In the genomic region with DNA sequence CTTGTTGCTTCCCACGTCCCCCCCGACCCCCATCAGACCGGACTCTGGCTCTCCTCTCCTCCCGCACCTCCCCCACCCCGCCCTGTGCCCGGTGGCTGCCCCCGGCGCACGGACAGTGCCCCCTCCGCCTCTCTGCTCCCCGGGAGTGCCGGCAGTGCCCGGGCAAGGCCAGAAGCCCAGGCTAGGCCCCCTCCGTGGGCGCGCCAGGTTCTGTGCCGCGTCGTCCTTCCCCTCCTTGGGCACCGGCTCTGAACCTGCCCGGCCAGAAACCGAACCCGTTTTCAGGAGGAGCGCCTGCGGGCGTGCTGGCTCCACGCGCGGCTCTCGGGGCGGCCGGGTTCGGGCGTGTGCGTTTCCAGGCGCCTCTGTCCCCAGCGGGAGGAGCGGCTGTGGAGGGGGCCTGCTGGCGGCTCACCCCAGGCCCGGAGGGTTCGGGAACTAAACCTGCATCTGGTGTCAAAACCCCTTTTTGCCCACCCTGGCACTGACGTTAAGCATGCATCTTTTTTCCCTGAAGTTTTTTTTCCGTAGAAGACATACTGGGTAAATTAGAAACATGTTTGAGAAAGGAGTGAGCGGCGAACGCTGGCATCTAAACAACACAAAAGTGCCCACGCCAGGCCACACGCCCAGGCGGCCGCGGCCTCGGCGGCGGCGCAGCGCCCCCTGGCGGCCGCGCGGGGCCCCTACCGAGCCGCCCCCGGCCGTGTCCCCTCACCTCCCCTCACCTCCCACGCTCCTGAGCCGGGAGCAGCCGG, we compare ENCODE assay signal across 8 cellular contexts.
DNase-seq lines count a peak whose midpoint lies in the region; ATAC-seq and TF ChIP-seq lines count a peak whose summit lies in the region.

No MANE protein-coding gene starts in this region.

- no peak overlapping the region for H3K56ac ChIP-seq in IMR-90 (ENCODE audit: extremely low read depth, insufficient read depth, low read length)

- H3K27me3 Mint-ChIP-seq in Caco-2 (ENCODE audit: insufficient read depth, unreplicated experiment) (peaks cover 5% of the 10 kb centered on the region), T-cell (peaks cover 0 to 8% of the 10 kb centered on the region in 2 donors)

- H3K4me2 ChIP-seq in IMR-90 (ENCODE audit: low read depth, low read length): peak overlapping the region; percentile 98
- H3K4me2 ChIP-seq in trophoblast cell (ENCODE audit: low read length): peak overlapping the region; percentile 98

- no peaks in the 10 kb centered on the region for H3K9me3 ChIP-seq in Caco-2
- peaks cover 6% of the 10 kb centered on the region; the same call in 1 of the 2 replicates for H3K9me3 ChIP-seq in IMR-90 (ENCODE audit: control insufficient read depth, insufficient read depth, low read length)
- no peaks in the 10 kb centered on the region for H3K9me3 ChIP-seq in adipocyte (ENCODE audit: control insufficient read depth, low read length)
- peaks cover 0 to 3% (median 0%) of the 10 kb centered on the region in 12 donors for H3K9me3 ChIP-seq in heart left ventricle
- no peaks in the 10 kb centered on the region for H3K9me3 ChIP-seq in trophoblast cell (ENCODE audit: insufficient read depth, low read depth, low read length)
- no peaks in the 10 kb centered on the region for H3K9me3 ChIP-seq in transverse colon

- H3K18ac ChIP-seq in IMR-90 (ENCODE audit: low read depth, low read length) (peak overlapping the region; percentile 53), trophoblast cell (ENCODE audit: low read length) (peak overlapping the region; percentile 82)

- intact Hi-C loops in Caco-2 (cut with micrococcal nuclease; ENCODE audit: unreplicated experiment): loop anchor here (1.0 to 5.0 kb wide), 5 partner anchors 98 to 278 kb away; no protein-coding TSS in a partner anchor
- intact Hi-C loops in IMR-90 (cut with micrococcal nuclease): loop anchor here (1.0 to 10.0 kb wide), 5 partner anchors 114 to 720 kb away; a partner anchor contains a TSS
- intact Hi-C loops in heart left ventricle (cut with DNase I): loop anchor here (1.0 to 10.0 kb wide), 17 partner anchors 96 to 810 kb away; a partner anchor contains a TSS
- intact Hi-C loops in transverse colon (cut with DNase I; ENCODE audit: low total_unique reads): loop anchor here (2.0 to 5.0 kb wide), 2 partner anchors 212 to 258 kb away; a partner anchor contains a TSS

- no TSS peak for BruUV-seq in Caco-2 (replicated peaks; lab: Mats Ljungman, UMichigan)
- BruUV-seq in IMR-90 (replicated peaks; lab: Mats Ljungman, UMichigan): no TSS peak

- POLR2A ChIA-PET in Caco-2 (lab: Charles Lee): interaction anchor here (0.8 to 1.0 kb wide), 3 partner anchors 11 to 212 kb away, joined by 3 to 5 read pairs (median 5); a partner anchor contains a TSS
- POLR2A ChIA-PET in IMR-90 (lab: Charles Lee; ENCODE audit: unreplicated experiment): interaction anchor here (1.1 kb wide), 1 partner anchor 211 kb away, joined by 5 read pairs; a partner anchor contains a TSS
- POLR2A ChIA-PET in T-cell (lab: Charles Lee): interaction anchor here (0.6 to 1.0 kb wide), 2 partner anchors 210 to 235 kb away, joined by 3 read pairs; no protein-coding TSS in a partner anchor

- H3K4me1 Mint-ChIP-seq in Caco-2 (ENCODE audit: low read depth, unreplicated experiment) (peaks cover 7% of the 10 kb centered on the region), T-cell (peaks cover 0 to 2% (median 0%) of the 10 kb centered on the region in 3 donors)

- H3K79me2 ChIP-seq in trophoblast cell (ENCODE audit: control insufficient read depth, insufficient read depth, low read length, poor library complexity): peaks cover 3% of the 10 kb centered on the region

- dilution Hi-C loops in IMR-90 (cut with HindIII; ENCODE audit: low sequenced_read_pairs, unreplicated experiment): no loop called here

- H3K79me1 ChIP-seq in IMR-90 (ENCODE audit: low read depth in 1 of 2, low read length in 2 of 2) (no peaks in the 10 kb centered on the region), trophoblast cell (ENCODE audit: low read length) (peaks cover 9% of the 10 kb centered on the region)

- peak overlapping the region; percentile 72 for H3K4me3 ChIP-seq in Caco-2 (ENCODE audit: low read depth, low read length)
- H3K4me3 ChIP-seq in IMR-90 (ENCODE audit: insufficient read depth, low read depth, low read length): peak overlapping the region; percentile 58
- peak overlapping the region; percentile 79 for H3K4me3 ChIP-seq in adipocyte (ENCODE audit: low read length)
- H3K4me3 ChIP-seq in heart left ventricle: peak overlapping the region; percentile 47 to 88 (median 82)
- H3K4me3 ChIP-seq in trophoblast cell (ENCODE audit: low read depth, low read length): peak overlapping the region; percentile 72
- H3K4me3 ChIP-seq in transverse colon: peak overlapping the region; percentile 28 to 72 (median 58)

- TF ChIP-seq POLR2A in IMR-90 (IDR thresholded peaks at IDR 0.05; ENCODE audit: low read depth, low read length): no peak
- TF ChIP-seq POLR2A in heart left ventricle (IDR thresholded peaks at IDR 0.05): no peak
- TF ChIP-seq POLR2A in transverse colon (IDR thresholded peaks at IDR 0.05): no peak

- ATAC-seq in GM19468 (IDR thresholded peaks at IDR 0.05; ENCODE audit: extremely low read depth, unreplicated experiment) (peak; percentile 32), IMR-90 (ENCODE audit: low read depth) (peak; percentile 77), T-cell (replicated peaks in 1 of 4) (peak; percentile 93 to 98 (median 95)), heart left ventricle (peak; percentile 62 to 90 (median 80))

- H2AK5ac ChIP-seq in IMR-90 (ENCODE audit: low read depth, low read length) (no peak overlapping the region), trophoblast cell (ENCODE audit: low read length) (no peak overlapping the region)

- H3K36me3 ChIP-seq in Caco-2 (ENCODE audit: control insufficient read depth, insufficient read depth, low read length) (no peaks in the 10 kb centered on the region), IMR-90 (ENCODE audit: control insufficient read depth, insufficient read depth, low read length) (no peaks in the 10 kb centered on the region), adipocyte (ENCODE audit: control insufficient read depth, insufficient read depth, low read length, severe bottlenecking) (no peaks in the 10 kb centered on the region), heart left ventricle (no peaks in the 10 kb centered on the region), trophoblast cell (ENCODE audit: control insufficient read depth in 1 of 2, insufficient read depth in 2 of 2, low read length in 2 of 2) (no peaks in the 10 kb centered on the region), transverse colon (no peaks in the 10 kb centered on the region)

- H3K9me3 Mint-ChIP-seq in Caco-2 (ENCODE audit: unreplicated experiment) (no peaks in the 10 kb centered on the region), T-cell (no peaks in the 10 kb centered on the region)

- peak overlapping the region; percentile 12 for H2AK9ac ChIP-seq in IMR-90 (replicated peaks; ENCODE audit: low read depth, low read length, poor library complexity)

- DNase-seq in Caco-2: peak in 1 of 2 experiments; percentile 70
- peak; percentile 54 for DNase-seq in IMR-90
- DNase-seq in T-cell: peak in 33 of 34 experiments; percentile 16 to 69 (median 54)
- peak; percentile 90 for DNase-seq in adipocyte (ENCODE audit: low read depth)
- peak; percentile 68 to 82 (median 71) for DNase-seq in heart left ventricle
- DNase-seq in trophoblast cell: peak; percentile 52 to 79
- peak; percentile 75 for DNase-seq in transverse colon

- CTCF ChIA-PET in Caco-2 (lab: Charles Lee): interaction anchor here (0.6 to 0.8 kb wide), 2 partner anchors 219 to 328 kb away, joined by 4 to 5 read pairs; no protein-coding TSS in a partner anchor
- CTCF ChIA-PET in IMR-90 (lab: Yijun Ruan, JAX): interaction anchor here (1.2 kb wide), 1 partner anchor 219 kb away, joined by 6 read pairs; no protein-coding TSS in a partner anchor
- CTCF ChIA-PET in T-cell (lab: Charles Lee): interaction anchor here in 1 of 2 donors (1.7 to 2.0 kb wide), 2 partner anchors 220 to 278 kb away, joined by 8 to 9 read pairs; no protein-coding TSS in a partner anchor

- H3K9me1 ChIP-seq in IMR-90 (ENCODE audit: insufficient read depth, low read length): peaks cover 6% of the 10 kb centered on the region

- H3K27me3 ChIP-seq in Caco-2 (replicated peaks; ENCODE audit: control insufficient read depth, insufficient read depth, low read length): no peaks in the 10 kb centered on the region
- H3K27me3 ChIP-seq in IMR-90 (ENCODE audit: control insufficient read depth, insufficient read depth, low read length): peaks cover 43% of the 10 kb centered on the region
- no peaks in the 10 kb centered on the region for H3K27me3 ChIP-seq in adipocyte (replicated peaks; ENCODE audit: control insufficient read depth, insufficient read depth, low read length)
- no peaks in the 10 kb centered on the region for H3K27me3 ChIP-seq in heart left ventricle
- no peaks in the 10 kb centered on the region for H3K27me3 ChIP-seq in trophoblast cell (ENCODE audit: insufficient read depth, low read length)
- no peaks in the 10 kb centered on the region for H3K27me3 ChIP-seq in transverse colon

- peaks cover 30% of the 10 kb centered on the region; the same call in 1 of the 2 replicates for H4K20me1 ChIP-seq in IMR-90 (ENCODE audit: insufficient read depth, low read length)

- peak overlapping the region in 1 of 2 experiments; percentile 7; a peak in 1 of 4 replicates for H4K8ac ChIP-seq in IMR-90 (ENCODE audit: low read depth in 2 of 2, low read length in 2 of 2)
- H4K8ac ChIP-seq in trophoblast cell (ENCODE audit: low read depth, low read length): peak overlapping the region; percentile 89

- H3K14ac ChIP-seq in IMR-90 (replicated peaks; ENCODE audit: low read depth, low read length) (no peak overlapping the region), trophoblast cell (ENCODE audit: low read length) (peak overlapping the region; percentile 85)

- no peak for TF ChIP-seq EP300 in transverse colon (IDR thresholded peaks at IDR 0.05; ENCODE audit: low read depth)

- TF ChIP-seq RAD21 in IMR-90 (IDR thresholded peaks at IDR 0.05; ENCODE audit: low read length): peak; percentile 90

- peak overlapping the region; percentile 39 for H4K5ac ChIP-seq in IMR-90 (ENCODE audit: low read depth, low read length)

- 0 out of 2 replicates have a peak overlapping the region, but pooled peaks have one; percentile 45 for H2BK20ac ChIP-seq in IMR-90 (ENCODE audit: low read depth, low read length)

- H3K27ac ChIP-seq in IMR-90 (ENCODE audit: insufficient read depth, low read length) (peak overlapping the region; percentile 3; the same call in 1 of the 2 replicates), heart left ventricle (peak overlapping the region; percentile 77 to 94 (median 90)), trophoblast cell (ENCODE audit: low read depth, low read length) (peak overlapping the region; percentile 37), transverse colon (peak overlapping the region; percentile 82 to 90 (median 85))

- H2BK5ac ChIP-seq in IMR-90 (ENCODE audit: low read depth, low read length, poor library complexity, severe bottlenecking): no peak overlapping the region
- H2BK5ac ChIP-seq in trophoblast cell (ENCODE audit: low read depth, low read length, poor library complexity): peak overlapping the region; percentile 9

- H2BK120ac ChIP-seq in IMR-90 (ENCODE audit: low read depth, low read length) (peak overlapping the region; percentile 62; the same call in 1 of the 2 replicates), trophoblast cell (ENCODE audit: insufficient read depth, low read length, poor library complexity) (peak overlapping the region; percentile 76)

- H3K23ac ChIP-seq in IMR-90 (ENCODE audit: low read depth, low read length) (no peak overlapping the region), trophoblast cell (ENCODE audit: low read length) (no peak overlapping the region)

- in situ Hi-C loops in IMR-90 (cut with MboI; ENCODE audit: low sequenced_read_pairs) (no loop called here), transverse colon (cut with MboI; ENCODE audit: low pct_ligation_motif_present in 1 of 4, low pct_unique_long_range_greater_than_20kb in 1 of 4, low sequenced_read_pairs in 3 of 4) (loop anchor here (10.0 kb wide), 4 partner anchors 110 to 270 kb away; no protein-coding TSS in a partner anchor)

- peak overlapping the region; percentile 41 for H2BK12ac ChIP-seq in trophoblast cell (ENCODE audit: low read length)

- peak; percentile 31 to 80 for TF ChIP-seq CTCF in Caco-2 (IDR thresholded peaks at IDR 0.05; ENCODE audit: insufficient read depth in 1 of 2, low read depth in 1 of 2, low read length in 1 of 2, severe bottlenecking in 1 of 2, unreplicated experiment in 1 of 2)
- TF ChIP-seq CTCF in IMR-90 (conservative IDR thresholded peaks at IDR 0.05; ENCODE audit: low read depth, low read length): peak; percentile 83
- peak; percentile 28 to 100 (median 81) for TF ChIP-seq CTCF in heart left ventricle (IDR thresholded peaks at IDR 0.05)
- peak in 4 of 5 experiments; percentile 50 to 85 (median 73) for TF ChIP-seq CTCF in transverse colon (IDR thresholded peaks at IDR 0.05)

- H4K91ac ChIP-seq in IMR-90 (ENCODE audit: insufficient read depth, low read depth, low read length) (0 out of 2 replicates have a peak overlapping the region, but pooled peaks have one; percentile 30), trophoblast cell (ENCODE audit: low read depth, low read length) (peak overlapping the region; percentile 86)

- H3K36me3 Mint-ChIP-seq in Caco-2 (ENCODE audit: insufficient read depth, unreplicated experiment): peaks cover 6% of the 10 kb centered on the region
- H3K36me3 Mint-ChIP-seq in T-cell: no peaks in the 10 kb centered on the region

- H3K4me3 Mint-ChIP-seq in Caco-2 (ENCODE audit: unreplicated experiment) (peak overlapping the region; percentile 61), T-cell (peak overlapping the region in 2 of 3 donors; percentile 69 to 74)

- H2AFZ ChIP-seq in IMR-90 (replicated peaks; ENCODE audit: low read length, poor library complexity): peak overlapping the region; percentile 88
- peak overlapping the region; percentile 89 for H2AFZ ChIP-seq in trophoblast cell (ENCODE audit: insufficient read depth, low read length, poor library complexity)

- H3K4ac ChIP-seq in IMR-90 (ENCODE audit: low read depth, low read length): peak overlapping the region; percentile 58; the same call in 1 of the 2 replicates
- H3K4ac ChIP-seq in trophoblast cell (ENCODE audit: low read depth, low read length): peak overlapping the region; percentile 14

- H3K9ac ChIP-seq in IMR-90 (ENCODE audit: low read depth, low read length) (peak overlapping the region; percentile 27; the same call in 1 of the 2 replicates), adipocyte (ENCODE audit: low read length) (peak overlapping the region; percentile 89), trophoblast cell (ENCODE audit: low read length) (peak overlapping the region; percentile 70)

- 0% methylated on average over 3 of the region's 67 CpGs; no CpG with 5 or more reads in 1 of the 2 experiments for WGBS in IMR-90 (ENCODE audit: extremely low coverage in 2 of 2, insufficient read length in 1 of 2), 2 experiments
- 1% methylated on average over 40 to 67 of the region's 67 CpGs for WGBS in heart left ventricle, 4 donors
- no CpG with 5 or more reads among the region's 67 CpGs for WGBS in trophoblast cell (ENCODE audit: extremely low coverage, insufficient coverage, insufficient read length)
- 2% methylated on average over 39 of the region's 67 CpGs; no CpG with 5 or more reads in 1 of the 2 donors for WGBS in transverse colon (ENCODE audit: low coverage in 1 of 2), 2 donors

- peak overlapping the region; percentile 80 for H4K12ac ChIP-seq in trophoblast cell (ENCODE audit: low read depth, low read length)

- H3K4me1 ChIP-seq in Caco-2: no peaks in the 10 kb centered on the region; the same call in 1 of the 2 replicates
- H3K4me1 ChIP-seq in IMR-90 (ENCODE audit: control insufficient read depth, insufficient read depth, low read length): peaks cover 13% of the 10 kb centered on the region
- H3K4me1 ChIP-seq in adipocyte (ENCODE audit: control insufficient read depth, insufficient read depth, low read length): peaks cover 30% of the 10 kb centered on the region
- peaks cover 0 to 58% (median 6%) of the 10 kb centered on the region in 12 donors for H3K4me1 ChIP-seq in heart left ventricle
- peaks cover 4 to 9% of the 10 kb centered on the region in 2 experiments for H3K4me1 ChIP-seq in trophoblast cell (ENCODE audit: control insufficient read depth in 1 of 2, insufficient read depth in 2 of 2, low read length in 2 of 2)
- H3K4me1 ChIP-seq in transverse colon: peaks cover 2 to 28% (median 16%) of the 10 kb centered on the region in 4 donors

- H3K27ac Mint-ChIP-seq in Caco-2 (ENCODE audit: unreplicated experiment) (no peak overlapping the region), T-cell (no peak overlapping the region)

- no peak overlapping the region; the same call in 2 of the 3 replicates for H2BK15ac ChIP-seq in IMR-90 (ENCODE audit: low read depth, low read length)

Comparison
In these comparisons a context has a peak if more than half of its experiments do, and no peak if none do; other contexts are left out.
1. ATAC-seq: peak in every context shown above with its lines; median percentile 95 in T-cell; 80 in heart left ventricle; 77 in IMR-90; 32 in GM19468.
2. H3K27ac ChIP-seq: peak in every context shown above with its lines; median percentile 90 in heart left ventricle; 85 in transverse colon; 37 in trophoblast cell; 3 in IMR-90.
3. H3K9ac ChIP-seq: peak in every context shown above with its lines; median percentile 89 in adipocyte; 70 in trophoblast cell; 27 in IMR-90.